In genomic region chr19:14113762-14114414, GRCh38 we compare ENCODE assay signal across 8 cellular contexts. TPM values are rescaled to one million over a fixed set of nuclear protein-coding genes. Genes with fewer than 3 reads are reported as not detected.
DNase-seq lines count a peak whose midpoint lies in the region; ATAC-seq and TF ChIP-seq lines count a peak whose summit lies in the region.

No MANE protein-coding gene starts in this region.

- peaks cover 30 to 63% (median 32%) of the 10 kb centered on the region in 3 donors for H3K4me1 Mint-ChIP-seq in CD8-positive, alpha-beta memory T cell

- H3K27me3 ChIP-seq in CD8-positive, alpha-beta memory T cell (ENCODE audit: insufficient read depth, low read length, poor library complexity, severe bottlenecking) = no peaks in the 10 kb centered on the region
- H3K27me3 ChIP-seq in kidney epithelial cell (ENCODE audit: control insufficient read depth, insufficient read depth, low read length) = no peaks in the 10 kb centered on the region
- no peaks in the 10 kb centered on the region for H3K27me3 ChIP-seq in testis

- H3K9me3 ChIP-seq in CD8-positive, alpha-beta memory T cell (ENCODE audit: low read length) = no peaks in the 10 kb centered on the region
- H3K9me3 ChIP-seq in testis = no peaks in the 10 kb centered on the region

- H3K4me3 Mint-ChIP-seq in CD8-positive, alpha-beta memory T cell = peak overlapping the region in 2 of 7 donors; percentile 13 to 92

- no peak for TF ChIP-seq POLR2A in testis (IDR thresholded peaks at IDR 0.05)

- no peak overlapping the region for H3K4me3 ChIP-seq in CD8-positive, alpha-beta memory T cell (ENCODE audit: low read length)
- H3K4me3 ChIP-seq in kidney epithelial cell (ENCODE audit: low read depth, low read length) (no peak overlapping the region), testis (peak overlapping the region; percentile 36 to 49)

- no peaks in the 10 kb centered on the region for H3K9me3 Mint-ChIP-seq in CD8-positive, alpha-beta memory T cell
- no peaks in the 10 kb centered on the region for H3K9me3 Mint-ChIP-seq in activated naive CD4-positive, alpha-beta T cell treated with anti-CD3 and anti-CD28 coated beads, Interleukin-2, amount 50 U/mL, for 72 hours

- CTCF ChIA-PET in CD8-positive, alpha-beta memory T cell (lab: Charles Lee) = interaction anchor here (0.9 to 5.0 kb wide), 6 partner anchors 22 to 53 kb away, joined by 3 to 28 read pairs (median 6); partner anchors contain the start of genes ASF1B and MISP3

- peaks cover 36% of the 10 kb centered on the region for H3K4me1 ChIP-seq in CD8-positive, alpha-beta memory T cell (ENCODE audit: insufficient read depth, low read length)
- H3K4me1 ChIP-seq in testis = peaks cover 66% of the 10 kb centered on the region

- DNase-seq in CD8-positive, alpha-beta memory T cell = peak; percentile 23 to 62 (median 37)
- DNase-seq in NCI-H69 (lab: John Stamatoyannopoulos, UW) (peak; percentile 26), kidney epithelial cell (ENCODE audit: low read depth) (no peak), testis (peak; percentile 87), COLO829 (ENCODE audit: low spot score) (no peak), Ammon's horn (ENCODE audit: low spot score) (no peak), DMS79 treated with DMSO at 0.1 percent for 48 hours (lab: John Stamatoyannopoulos, UW) (no peak)
- DNase-seq in activated naive CD4-positive, alpha-beta T cell treated with anti-CD3 and anti-CD28 coated beads, Interleukin-2, amount 50 U/mL, for 72 hours (ENCODE audit: low spot score in 2 of 2) = peak in 1 of 2 donors; percentile 67

- peaks cover 0 to 4% of the 10 kb centered on the region in 2 donors for H3K27me3 Mint-ChIP-seq in CD8-positive, alpha-beta memory T cell

- H3K27ac Mint-ChIP-seq in CD8-positive, alpha-beta memory T cell = peak overlapping the region in 2 of 8 donors; percentile 41 to 89
- peak overlapping the region; percentile 29 to 51 for H3K27ac Mint-ChIP-seq in activated naive CD4-positive, alpha-beta T cell treated with anti-CD3 and anti-CD28 coated beads, Interleukin-2, amount 50 U/mL, for 72 hours

- intact Hi-C loops in testis (cut with DNase I; ENCODE audit: low total_unique reads) = no loop called here

- POLR2A ChIA-PET in CD8-positive, alpha-beta memory T cell (lab: Charles Lee) = interaction anchor here (1.0 kb wide), 1 partner anchor 23 kb away, joined by 3 read pairs; the partner anchor contains the start of gene ASF1B

- no peak for ATAC-seq in activated naive CD4-positive, alpha-beta T cell treated with anti-CD3 and anti-CD28 coated beads, Interleukin-2, amount 50 U/mL, for 72 hours

- WGBS in testis, 2 donors = 31 to 45% methylated on average over 13 to 18 of the region's 18 CpGs

- H3K36me3 ChIP-seq in CD8-positive, alpha-beta memory T cell (ENCODE audit: insufficient read depth, low read length) = no peaks in the 10 kb centered on the region
- H3K36me3 ChIP-seq in kidney epithelial cell (ENCODE audit: control insufficient read depth, insufficient read depth, low read length) (no peaks in the 10 kb centered on the region), testis (ENCODE audit: low read depth, missing control alignments) (no peaks in the 10 kb centered on the region)

- H3K27ac ChIP-seq in CD8-positive, alpha-beta memory T cell (ENCODE audit: low read depth, low read length) = no peak overlapping the region
- peak overlapping the region; percentile 89 to 90 for H3K27ac ChIP-seq in testis

- TF ChIP-seq CTCF in kidney epithelial cell (IDR thresholded peaks at IDR 0.05; ENCODE audit: insufficient read depth, low read length, poor library complexity, severe bottlenecking) (peak; percentile 30), testis (IDR thresholded peaks at IDR 0.05) (peak in 1 of 3 experiments; percentile 48)

- peaks cover 0 to 7% (median 0%) of the 10 kb centered on the region in 3 donors for H3K36me3 Mint-ChIP-seq in CD8-positive, alpha-beta memory T cell
- H3K36me3 Mint-ChIP-seq in activated naive CD4-positive, alpha-beta T cell treated with anti-CD3 and anti-CD28 coated beads, Interleukin-2, amount 50 U/mL, for 72 hours = peaks cover 0 to 5% of the 10 kb centered on the region in 2 donors

RNA-seq across cellular contexts. Expression of gene PRKACA, which starts 3.7 kb away (rescaled TPM):
- 10 to 100 TPM; 77.3 to 81.0 TPM for total RNA-seq in CD8-positive, alpha-beta memory T cell
- 1.5 TPM for polyA plus RNA-seq in CD8-positive, alpha-beta memory T cell
- 10 to 100 TPM; 66.3 to 84.5 TPM for total RNA-seq in activated naive CD4-positive, alpha-beta T cell treated with anti-CD3 and anti-CD28 coated beads, Interleukin-2, amount 50 U/mL, for 72 hours
- 37.3 and 44.5 TPM in 2 replicates for total RNA-seq in kidney epithelial cell
- total RNA-seq in testis = 100 to 1,000 TPM; 114 to 116 TPM
- 203 TPM for polyA plus RNA-seq in testis (ENCODE audit: insufficient read depth, low read depth, low replicate concordance)

RNA-seq across cellular contexts. Expression of gene ASF1B, which starts 22.5 kb away (rescaled TPM):
- total RNA-seq in CD8-positive, alpha-beta memory T cell = 10 to 100 TPM; 75.0 to 76.2 TPM
- 4.5 TPM for polyA plus RNA-seq in CD8-positive, alpha-beta memory T cell
- 10 to 100 TPM; 68.3 to 76.1 TPM for total RNA-seq in activated naive CD4-positive, alpha-beta T cell treated with anti-CD3 and anti-CD28 coated beads, Interleukin-2, amount 50 U/mL, for 72 hours
- total RNA-seq in kidney epithelial cell = 4.4 and 5.7 TPM in 2 replicates
- 10 to 100 TPM; 31.5 to 52.7 TPM for total RNA-seq in testis
- polyA plus RNA-seq in testis (ENCODE audit: insufficient read depth, low read depth, low replicate concordance) = 55.2 TPM

RNA-seq across cellular contexts. Expression of gene SAMD1, which starts 23.3 kb away (rescaled TPM):
- total RNA-seq in CD8-positive, alpha-beta memory T cell = 100 to 1,000 TPM in 1 of 2 experiments, 10 to 100 TPM in 1; 97.8 to 105 TPM
- polyA plus RNA-seq in CD8-positive, alpha-beta memory T cell = 2.8 TPM
- 100 to 1,000 TPM in 1 of 2 donors, 10 to 100 TPM in 1; 39.7 to 101 TPM for total RNA-seq in activated naive CD4-positive, alpha-beta T cell treated with anti-CD3 and anti-CD28 coated beads, Interleukin-2, amount 50 U/mL, for 72 hours
- total RNA-seq in kidney epithelial cell = 21.8 and 42.0 TPM in 2 replicates
- 10 to 100 TPM; 50.6 to 72.9 TPM for total RNA-seq in testis
- polyA plus RNA-seq in testis (ENCODE audit: insufficient read depth, low read depth, low replicate concordance) = 34.0 TPM

RNA-seq across cellular contexts. Expression of gene C19orf67, which starts 28.3 kb away (rescaled TPM):
- under 1 TPM in 1 of 2 experiments, not detected in 1; 0.42 TPM for total RNA-seq in CD8-positive, alpha-beta memory T cell
- not detected for polyA plus RNA-seq in CD8-positive, alpha-beta memory T cell
- not detected for total RNA-seq in activated naive CD4-positive, alpha-beta T cell treated with anti-CD3 and anti-CD28 coated beads, Interleukin-2, amount 50 U/mL, for 72 hours
- total RNA-seq in kidney epithelial cell (not detected in 2 replicates), testis (10 to 100 TPM in 1 of 2 donors, 1 to 10 TPM in 1; 5.0 to 12.7 TPM)
- 12.6 TPM for polyA plus RNA-seq in testis (ENCODE audit: insufficient read depth, low read depth, low replicate concordance)

RNA-seq across cellular contexts. Expression of gene MISP3, which starts 41.3 kb away (rescaled TPM):
- total RNA-seq in CD8-positive, alpha-beta memory T cell = 1 to 10 TPM in 1 of 2 experiments, under 1 TPM in 1; 1.00 to 1.2 TPM
- polyA plus RNA-seq in CD8-positive, alpha-beta memory T cell = 2.1 TPM
- 1 to 10 TPM; 1.2 to 4.2 TPM for total RNA-seq in activated naive CD4-positive, alpha-beta T cell treated with anti-CD3 and anti-CD28 coated beads, Interleukin-2, amount 50 U/mL, for 72 hours
- total RNA-seq in kidney epithelial cell (0.68 and 1.5 TPM in 2 replicates), testis (1 to 10 TPM; 4.2 to 7.2 TPM)
- 0.76 TPM for polyA plus RNA-seq in testis (ENCODE audit: insufficient read depth, low read depth, low replicate concordance)

Comparison
In these comparisons a context has a peak if more than half of its experiments do, and no peak if none do; other contexts are left out.
1. DNase-seq: peak in CD8-positive, alpha-beta memory T cell (5 of 5), NCI-H69 (single experiment) and testis (single experiment); none in kidney epithelial cell (single experiment), COLO829 (single experiment), Ammon's horn (single experiment) and DMS79 treated with DMSO at 0.1 percent for 48 hours (single experiment).
2. H3K4me3 ChIP-seq: peak in testis (2 of 2); none in CD8-positive, alpha-beta memory T cell (single experiment) and kidney epithelial cell (single experiment).